Comparison of ENCODE assay signal across 10 cellular contexts in the genomic region with DNA sequence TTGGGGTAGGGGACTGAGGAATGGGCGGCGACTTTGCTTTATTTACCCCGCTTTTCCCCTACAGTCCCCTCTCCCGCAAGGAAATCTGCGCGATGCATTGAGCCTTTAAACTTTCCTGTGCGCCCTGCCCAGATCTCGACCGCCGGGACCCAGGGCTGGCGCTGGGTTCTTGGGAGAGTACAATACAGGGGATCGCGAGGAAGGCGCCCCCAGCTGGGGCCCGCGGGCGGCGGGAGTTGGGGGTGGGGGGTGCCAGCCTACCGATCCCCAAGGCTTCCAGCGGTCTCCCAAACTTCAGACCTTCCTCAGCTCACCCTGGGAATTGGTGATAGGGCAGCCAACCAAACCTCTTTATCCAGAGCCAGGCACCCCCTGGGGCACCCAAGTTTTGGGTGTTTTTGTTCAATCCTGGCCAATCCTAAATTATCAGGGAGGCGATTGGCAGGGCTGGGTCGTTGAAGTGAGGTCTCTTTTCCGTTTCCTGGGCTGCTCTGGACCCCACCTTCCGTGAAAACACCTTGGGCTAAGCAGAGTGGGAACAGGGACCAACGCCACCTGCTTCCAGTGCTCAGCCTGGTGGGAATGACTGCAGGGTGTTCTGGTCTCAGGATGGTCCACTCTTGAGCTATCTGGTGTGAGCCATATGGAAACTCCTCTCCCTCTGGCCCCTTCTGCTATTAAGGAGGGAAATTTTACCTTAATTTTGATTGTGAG. TPM values are rescaled to one million over a fixed set of nuclear protein-coding genes. Genes with fewer than 3 reads are reported as not detected.
DNase-seq lines count a peak whose midpoint lies in the region; ATAC-seq, FAIRE-seq and TF ChIP-seq lines count a peak whose summit lies in the region.
"Had no signal": no experiment of that assay in that cellular context is flagged by ENCODE, and none has a peak within 500 bp of the region (broad histone marks: within the 10 kb centered on the region; RNA-seq: fewer than 3 reads in every experiment).

No MANE protein-coding gene starts in this region.

- H3K27me3 ChIP-seq in BE2C (peaks cover 6% of the 10 kb centered on the region), pancreas (no peaks in the 10 kb centered on the region)

- H3K4me1 ChIP-seq in BE2C (peaks cover 14% of the 10 kb centered on the region), pancreas (peaks cover 0 to 14% (median 0%) of the 10 kb centered on the region in 3 donors)

- H3K9me3 Mint-ChIP-seq in activated naive CD8-positive, alpha-beta T cell treated with anti-CD3 and anti-CD28 coated beads for 36 hours: peaks cover 6% of the 10 kb centered on the region

- peak overlapping the region; percentile 88; the same call in 1 of the 2 replicates for H3K27ac ChIP-seq in RWPE1
- H3K27ac ChIP-seq in pancreas: peak overlapping the region; percentile 51 to 91 (median 85)
- H3K27ac ChIP-seq: neutrophil had no signal

- peaks cover 3% of the 10 kb centered on the region for H3K4me1 Mint-ChIP-seq in activated naive CD8-positive, alpha-beta T cell treated with anti-CD3 and anti-CD28 coated beads for 36 hours

- TF ChIP-seq CTCF in BE2C (IDR thresholded peaks at IDR 0.05; ENCODE audit: low read depth, low read length): no peak
- no peak for TF ChIP-seq CTCF in RWPE1 (conservative IDR thresholded peaks at IDR 0.05; ENCODE audit: low read depth)
- TF ChIP-seq CTCF in foreskin fibroblast (IDR thresholded peaks at IDR 0.05; ENCODE audit: low read depth, low read length): no peak
- no peak for TF ChIP-seq CTCF in pancreas (IDR thresholded peaks at IDR 0.05)

- H3K36me3 ChIP-seq in BE2C: no peaks in the 10 kb centered on the region
- no peaks in the 10 kb centered on the region for H3K36me3 ChIP-seq in pancreas
- H3K36me3 ChIP-seq: neutrophil had no signal

- FAIRE-seq in pancreas (lab: Jason Lieb, UNC): no peak

- intact Hi-C loops in pancreas (cut with DNase I): no loop called here

- no peak overlapping the region for H3K27ac Mint-ChIP-seq in activated naive CD8-positive, alpha-beta T cell treated with anti-CD3 and anti-CD28 coated beads for 36 hours

- H3K36me3 Mint-ChIP-seq in activated naive CD8-positive, alpha-beta T cell treated with anti-CD3 and anti-CD28 coated beads for 36 hours: peaks cover 2% of the 10 kb centered on the region

- ATAC-seq in pancreas (peak in 3 of 4 donors; percentile 3 to 8 (median 4)), GM18520 (IDR thresholded peaks at IDR 0.05; ENCODE audit: unreplicated experiment) (no peak), HG03095 (IDR thresholded peaks at IDR 0.05; ENCODE audit: unreplicated experiment) (no peak)

- H3K4me3 ChIP-seq in BE2C (ENCODE audit: low read depth, low read length): peak overlapping the region; percentile 53
- peak overlapping the region; percentile 46 to 48 for H3K4me3 ChIP-seq in foreskin fibroblast (ENCODE audit: low read depth in 1 of 2, low read length in 2 of 2)
- peak overlapping the region; percentile 61 to 72 (median 70) for H3K4me3 ChIP-seq in pancreas

- no peaks in the 10 kb centered on the region for H3K9me3 ChIP-seq in BE2C
- no peaks in the 10 kb centered on the region for H3K9me3 ChIP-seq in pancreas
- H3K9me3 ChIP-seq: neutrophil had no signal

- POLR2A ChIA-PET in RWPE1 (lab: Yijun Ruan, JAX; ENCODE audit: low non-redundant PET): no interaction called here

- H3K4me3 Mint-ChIP-seq in activated naive CD8-positive, alpha-beta T cell treated with anti-CD3 and anti-CD28 coated beads for 36 hours: no peak overlapping the region

- H3K27me3 Mint-ChIP-seq in activated naive CD8-positive, alpha-beta T cell treated with anti-CD3 and anti-CD28 coated beads for 36 hours: peaks cover 81% of the 10 kb centered on the region

- no peak for DNase-seq in BE2C
- DNase-seq in RWPE1 (ENCODE audit: low spot score): no peak
- DNase-seq in foreskin fibroblast: no peak
- peak in 2 of 6 donors; percentile 44 to 67 for DNase-seq in pancreas
- DNase-seq in NCI-H1092 (lab: John Stamatoyannopoulos, UW): no peak
- DNase-seq in activated naive CD8-positive, alpha-beta T cell treated with anti-CD3 and anti-CD28 coated beads for 36 hours: no peak
- DNase-seq: T-helper 2 cell had no signal

- 3 to 5% methylated on average over 24 to 25 of the region's 25 CpGs for WGBS in pancreas, 2 donors

- CTCF ChIA-PET in RWPE1 (lab: Yijun Ruan, JAX): interaction anchor here (0.6 to 3.2 kb wide), 6 partner anchors 9 to 473 kb away, joined by 3 to 13 read pairs (median 3); no protein-coding TSS in a partner anchor

RNA-seq across cellular contexts. Expression of gene DAB2IP, which starts 51.4 kb away (rescaled TPM):
- 65.5 TPM for polyA plus RNA-seq in BE2C (2012; ENCODE audit: insufficient read depth, insufficient read length, low read depth)
- total RNA-seq in pancreas: 10 to 100 TPM; 19.8 to 52.1 (median 25.3) TPM
- 10 to 100 TPM; 14.7 to 27.9 TPM for polyA plus RNA-seq in pancreas
- total RNA-seq in activated naive CD8-positive, alpha-beta T cell treated with anti-CD3 and anti-CD28 coated beads for 36 hours: under 1 TPM; 0.18 to 0.33 TPM

Comparison
In these comparisons a context has a peak if more than half of its experiments do, and no peak if none do; other contexts are left out.
1. ATAC-seq: peak in pancreas (3 of 4); none in GM18520 (single experiment) and HG03095 (single experiment).
2. RNA of gene DAB2IP, which starts 51.4 kb away (total RNA-seq): 19.8 to 52.1 TPM in pancreas; 0.18 to 0.33 TPM in activated naive CD8-positive, alpha-beta T cell treated with anti-CD3 and anti-CD28 coated beads for 36 hours; every median in the first group is over 10 times any median in the second.
3. Peak in every context shown above with its lines, with median percentiles within 50 percentile points of each other: H3K4me3 ChIP-seq.